19 cellular contexts compared by ENCODE assay signal in genomic region chr10:74500026-74500704, GRCh38.
DNase-seq lines count a peak whose midpoint lies in the region; ATAC-seq, FAIRE-seq and TF ChIP-seq lines count a peak whose summit lies in the region.
"Had no signal": no experiment of that assay in that cellular context is flagged by ENCODE, and none has a peak within 500 bp of the region (broad histone marks: within the 10 kb centered on the region; RNA-seq: fewer than 3 reads in every experiment).

No MANE protein-coding gene starts in this region.

- peak overlapping the region; percentile 79; the same call in 1 of the 2 replicates for H2BK20ac ChIP-seq in IMR-90 (ENCODE audit: low read depth, low read length)

- no peak overlapping the region for H3K4me3 Mint-ChIP-seq in activated T-cell treated with anti-CD3 and anti-CD28 coated beads, Interleukin-2, amount 50 U/mL, for 4 hours
- no peak overlapping the region for H3K4me3 Mint-ChIP-seq in stimulated activated effector memory CD8-positive, alpha-beta T cell treated with anti-CD3 and anti-CD28 coated beads, Interleukin-12 subunit alpha, Interleukin-12 subunit beta, amount 100 ng/mL, for 72 hours
- H3K4me3 Mint-ChIP-seq: CD14-positive monocyte; immature natural killer cell; stimulated activated memory B cell treated with anti-CD40 and anti-IgM and Interleukin-4, amounts not matched to agents 10 μg/mL and 1 μg/mL and 100 μg/mL, for 72 hours had no signal

- no peak overlapping the region for H2AFZ ChIP-seq in IMR-90 (replicated peaks; ENCODE audit: low read length, poor library complexity)
- no peak overlapping the region for H2AFZ ChIP-seq in GM12878 (ENCODE audit: control insufficient read depth, low read depth, low read length)

- H3K36me3 ChIP-seq in IMR-90 (ENCODE audit: control insufficient read depth, insufficient read depth, low read length) = no peaks in the 10 kb centered on the region
- peaks cover 0 to 2% of the 10 kb centered on the region in 2 experiments; a peak in 3 of 4 replicates for H3K36me3 ChIP-seq in GM12878 (ENCODE audit: control insufficient read depth in 2 of 2, insufficient read depth in 2 of 2, low read length in 1 of 2)
- H3K36me3 ChIP-seq: tibial artery had no signal

- WGBS in IMR-90 (ENCODE audit: extremely low coverage in 2 of 2, insufficient read length in 1 of 2), 2 experiments = 67% methylated on average over 1 of the region's 4 CpGs; no CpG with 5 or more reads in 1 of the 2 experiments
- WGBS in GM12878 (ENCODE audit: insufficient coverage, insufficient replicate concordance, low lambda C conversion rate, missing lambda C conversion rate) = 74% methylated on average over 4 of the region's 4 CpGs

- no peak for TF ChIP-seq CTCF in IMR-90 (conservative IDR thresholded peaks at IDR 0.05; ENCODE audit: low read depth, low read length)
- no peak for TF ChIP-seq CTCF in GM12878 (IDR thresholded peaks at IDR 0.05 in 2 of 3, conservative IDR thresholded peaks at IDR 0.05 in 1 of 3; ENCODE audit: control insufficient read depth in 2 of 3, extremely low read depth in 1 of 3, insufficient read depth in 1 of 3, low read depth in 3 of 3, low read length in 3 of 3)

- TF ChIP-seq RAD21 in IMR-90 (IDR thresholded peaks at IDR 0.05; ENCODE audit: low read length) = no peak
- TF ChIP-seq RAD21 in GM12878 (IDR thresholded peaks at IDR 0.05; ENCODE audit: insufficient read depth, low read depth, low read length) = no peak

- H3K27me3 ChIP-seq in IMR-90 (ENCODE audit: control insufficient read depth, insufficient read depth, low read length) (no peaks in the 10 kb centered on the region), GM12878 (replicated peaks in 1 of 2; ENCODE audit: control insufficient read depth in 2 of 2, insufficient read depth in 2 of 2, low read length in 1 of 2) (no peaks in the 10 kb centered on the region)

- H3K79me1 ChIP-seq in IMR-90 (ENCODE audit: low read depth in 1 of 2, low read length in 2 of 2) = peaks cover 0 to 10% of the 10 kb centered on the region in 2 experiments; a peak in 3 of 4 replicates

- peak overlapping the region in 1 of 2 experiments; percentile 2; a peak in 1 of 4 replicates for H4K8ac ChIP-seq in IMR-90 (ENCODE audit: low read depth in 2 of 2, low read length in 2 of 2)

- H3K4me3 ChIP-seq in IMR-90 (ENCODE audit: insufficient read depth, low read depth, low read length) (no peak overlapping the region), GM12878 (no peak overlapping the region)
- H3K4me3 ChIP-seq: tibial artery had no signal

- in situ Hi-C loops in IMR-90 (cut with MboI; ENCODE audit: low sequenced_read_pairs) = no loop called here
- in situ Hi-C loops in GM12878 (cut with MboI) = no loop called here

- H3K4ac ChIP-seq in IMR-90 (ENCODE audit: low read depth, low read length) = peak overlapping the region; percentile 9; the same call in 1 of the 2 replicates

- CTCF ChIA-PET in IMR-90 (lab: Yijun Ruan, JAX) = interaction anchor here (0.6 kb wide), 1 partner anchor 19 kb away, joined by 4 read pairs; no protein-coding TSS in a partner anchor
- CTCF ChIA-PET in GM12878 (lab: Yijun Ruan, JAX) = interaction anchor here (0.9 to 1.0 kb wide), 2 partner anchors 43 to 159 kb away, joined by 3 read pairs; no protein-coding TSS in a partner anchor

- H3K9me3 Mint-ChIP-seq in activated T-cell treated with anti-CD3 and anti-CD28 coated beads, Interleukin-2, amount 50 U/mL, for 4 hours = peaks cover 15% of the 10 kb centered on the region
- H3K9me3 Mint-ChIP-seq in stimulated activated effector memory CD8-positive, alpha-beta T cell treated with anti-CD3 and anti-CD28 coated beads, Interleukin-12 subunit alpha, Interleukin-12 subunit beta, amount 100 ng/mL, for 72 hours = peaks cover 3% of the 10 kb centered on the region
- H3K9me3 Mint-ChIP-seq: HFFc6, immature natural killer cell had no signal

- no peak overlapping the region for H3K56ac ChIP-seq in IMR-90 (ENCODE audit: extremely low read depth, insufficient read depth, low read length)

- no peak for DNase-seq in activated T-cell treated with anti-CD3 and anti-CD28 coated beads, Interleukin-2, amount 50 U/mL, for 4 hours
- DNase-seq in activated T-cell treated with anti-CD3 and anti-CD28 coated beads, Interleukin-2, amount 50 U/mL, for 1 hour = no peak
- DNase-seq in IMR-90 (no peak), GM12878 (ENCODE audit: low read depth, low spot score) (no peak), medulla oblongata (ENCODE audit: extremely low spot score) (no peak), cerebellum (ENCODE audit: low spot score) (no peak)
- no peak for DNase-seq in stimulated activated effector memory CD8-positive, alpha-beta T cell treated with anti-CD3 and anti-CD28 coated beads, Interleukin-12 subunit alpha, Interleukin-12 subunit beta, amount 100 ng/mL, for 72 hours (ENCODE audit: low spot score in 2 of 2)
- DNase-seq: activated CD8-positive, alpha-beta memory T cell treated with anti-CD3 and anti-CD28 coated beads, Interleukin-2, amount 50 U/mL, for 48 hours; cortex of kidney; immature natural killer cell; NCI-H1092 treated with DMSO at 0.1 percent for 48 hours; NCI-H446 treated with DMSO at 0.1 percent for 48 hours; tibial artery had no signal

- TF ChIP-seq POLR2A in IMR-90 (IDR thresholded peaks at IDR 0.05; ENCODE audit: low read depth, low read length) (no peak), GM12878 (IDR thresholded peaks at IDR 0.05; ENCODE audit: low read depth, low read length) (no peak)

- no peaks in the 10 kb centered on the region; the same call in 1 of the 2 replicates for H4K20me1 ChIP-seq in IMR-90 (ENCODE audit: insufficient read depth, low read length)
- H4K20me1 ChIP-seq in GM12878 (ENCODE audit: control insufficient read depth, insufficient read depth) = no peaks in the 10 kb centered on the region

- no peak overlapping the region; the same call in 1 of the 2 replicates for H3K9ac ChIP-seq in IMR-90 (ENCODE audit: low read depth, low read length)
- no peak overlapping the region for H3K9ac ChIP-seq in GM12878 (ENCODE audit: control insufficient read depth, insufficient read depth, low read length)

- intact Hi-C loops in IMR-90 (cut with micrococcal nuclease) = no loop called here
- intact Hi-C loops in GM12878 (cut with micrococcal nuclease; ENCODE audit: unreplicated experiment) = no loop called here

- peaks cover 42% of the 10 kb centered on the region for H3K36me3 Mint-ChIP-seq in activated T-cell treated with anti-CD3 and anti-CD28 coated beads, Interleukin-2, amount 50 U/mL, for 4 hours (ENCODE audit: insufficient read depth)
- peaks cover 1% of the 10 kb centered on the region for H3K36me3 Mint-ChIP-seq in stimulated activated effector memory CD8-positive, alpha-beta T cell treated with anti-CD3 and anti-CD28 coated beads, Interleukin-12 subunit alpha, Interleukin-12 subunit beta, amount 100 ng/mL, for 72 hours

- H3K14ac ChIP-seq in IMR-90 (replicated peaks; ENCODE audit: low read depth, low read length) = peak overlapping the region; percentile 24

- no peaks in the 10 kb centered on the region; the same call in 1 of the 2 replicates for H3K9me3 ChIP-seq in IMR-90 (ENCODE audit: control insufficient read depth, insufficient read depth, low read length)
- H3K9me3 ChIP-seq in GM12878 (replicated peaks; ENCODE audit: control insufficient read depth, insufficient read depth, low read length) = peaks cover 4% of the 10 kb centered on the region

- H2BK120ac ChIP-seq in IMR-90 (ENCODE audit: low read depth, low read length) = peak overlapping the region; percentile 50

- H3K4me2 ChIP-seq in IMR-90 (ENCODE audit: low read depth, low read length) (peak overlapping the region; percentile 88; the same call in 1 of the 2 replicates), GM12878 (ENCODE audit: control insufficient read depth, insufficient read depth) (no peak overlapping the region)

- BruUV-seq in IMR-90 (replicated peaks; lab: Mats Ljungman, UMichigan) (no TSS peak), GM12878 (replicated peaks; lab: Mats Ljungman, UMichigan) (no TSS peak)

- peak overlapping the region; percentile 24; the same call in 1 of the 3 replicates for H2BK15ac ChIP-seq in IMR-90 (ENCODE audit: low read depth, low read length)

- H3K23ac ChIP-seq in IMR-90 (ENCODE audit: low read depth, low read length) = no peak overlapping the region

- H2AK9ac ChIP-seq in IMR-90 (replicated peaks; ENCODE audit: low read depth, low read length, poor library complexity) = no peak overlapping the region

- peak; percentile 88 to 90 for ATAC-seq in activated T-cell treated with anti-CD3 and anti-CD28 coated beads, Interleukin-2, amount 50 U/mL, for 4 hours
- no peak for ATAC-seq in IMR-90 (ENCODE audit: low read depth)
- peak; percentile 62 for ATAC-seq in GM12878
- ATAC-seq in stimulated activated effector memory CD8-positive, alpha-beta T cell treated with anti-CD3 and anti-CD28 coated beads, Interleukin-12 subunit alpha, Interleukin-12 subunit beta, amount 100 ng/mL, for 72 hours = peak; percentile 91
- ATAC-seq in GM19035 (IDR thresholded peaks at IDR 0.05; ENCODE audit: unreplicated experiment) = no peak
- ATAC-seq: HepG2; stimulated activated memory B cell treated with anti-CD40 and anti-IgM and Interleukin-4, amounts not matched to agents 10 μg/mL and 1 μg/mL and 100 μg/mL, for 72 hours had no signal

- RAD21 ChIA-PET in GM12878 (lab: Charles Lee; ENCODE audit: unreplicated experiment) = interaction anchor here (1.0 to 1.1 kb wide), 2 partner anchors 60 to 178 kb away, joined by 3 read pairs; no protein-coding TSS in a partner anchor

- H4K5ac ChIP-seq in IMR-90 (ENCODE audit: low read depth, low read length) = peak overlapping the region; percentile 72; the same call in 1 of the 2 replicates

- FAIRE-seq in GM12878 (lab: Jason Lieb, UNC) = no peak
- FAIRE-seq: bronchial epithelial cell, HepG2 had no signal

- peak overlapping the region; percentile 57 for H2BK5ac ChIP-seq in IMR-90 (ENCODE audit: low read depth, low read length, poor library complexity, severe bottlenecking)

- no peaks in the 10 kb centered on the region for H3K79me2 ChIP-seq in GM12878 (ENCODE audit: control insufficient read depth, insufficient read depth, low read length)

- peaks cover 38% of the 10 kb centered on the region for H3K4me1 Mint-ChIP-seq in activated T-cell treated with anti-CD3 and anti-CD28 coated beads, Interleukin-2, amount 50 U/mL, for 4 hours (ENCODE audit: low read depth)
- H3K4me1 Mint-ChIP-seq in stimulated activated effector memory CD8-positive, alpha-beta T cell treated with anti-CD3 and anti-CD28 coated beads, Interleukin-12 subunit alpha, Interleukin-12 subunit beta, amount 100 ng/mL, for 72 hours = peaks cover 23% of the 10 kb centered on the region
- H3K4me1 Mint-ChIP-seq: immature natural killer cell had no signal

- no peak for TF ChIP-seq EP300 in GM12878 (IDR thresholded peaks at IDR 0.05; ENCODE audit: borderline replicate concordance in 1 of 2, control insufficient read depth in 1 of 2, low read depth in 2 of 2, low read length in 2 of 2)

- H3K4me1 ChIP-seq in IMR-90 (ENCODE audit: control insufficient read depth, insufficient read depth, low read length) (peaks cover 12% of the 10 kb centered on the region), GM12878 (ENCODE audit: control insufficient read depth, insufficient read depth, low read length) (peaks cover 3% of the 10 kb centered on the region; the same call in 1 of the 2 replicates)

- peaks cover 5% of the 10 kb centered on the region; the same call in 1 of the 2 replicates for H3K9me1 ChIP-seq in IMR-90 (ENCODE audit: insufficient read depth, low read length)

- no peak overlapping the region for H3K27ac Mint-ChIP-seq in stimulated activated effector memory CD8-positive, alpha-beta T cell treated with anti-CD3 and anti-CD28 coated beads, Interleukin-12 subunit alpha, Interleukin-12 subunit beta, amount 100 ng/mL, for 72 hours
- H3K27ac Mint-ChIP-seq: CD14-positive monocyte; immature natural killer cell; stimulated activated memory B cell treated with anti-CD40 and anti-IgM and Interleukin-4, amounts not matched to agents 10 μg/mL and 1 μg/mL and 100 μg/mL, for 72 hours had no signal

- H2AK5ac ChIP-seq in IMR-90 (ENCODE audit: low read depth, low read length) = no peak overlapping the region

- dilution Hi-C loops in IMR-90 (cut with HindIII; ENCODE audit: low sequenced_read_pairs, unreplicated experiment) = no loop called here

- H3K27ac ChIP-seq in IMR-90 (ENCODE audit: insufficient read depth, low read length) = no peak overlapping the region
- H3K27ac ChIP-seq in GM12878 (ENCODE audit: control insufficient read depth, insufficient read depth) = no peak overlapping the region
- H3K27ac ChIP-seq: tibial artery had no signal

- no peaks in the 10 kb centered on the region for H3K27me3 Mint-ChIP-seq in activated T-cell treated with anti-CD3 and anti-CD28 coated beads, Interleukin-2, amount 50 U/mL, for 4 hours (ENCODE audit: low read depth)
- H3K27me3 Mint-ChIP-seq: stimulated activated memory B cell treated with anti-CD40 and anti-IgM and Interleukin-4, amounts not matched to agents 10 μg/mL and 1 μg/mL and 100 μg/mL, for 72 hours had no signal

- POLR2A ChIA-PET in IMR-90 (lab: Charles Lee; ENCODE audit: unreplicated experiment) (no interaction called here), GM12878 (lab: Charles Lee) (no interaction called here)

- H3K18ac ChIP-seq in IMR-90 (ENCODE audit: low read depth, low read length) = peak overlapping the region; percentile 93

- SMC1A ChIA-PET in GM12878 (lab: Charles Lee; ENCODE audit: uncharacterized antibody, unreplicated experiment) = interaction anchor here (1.0 to 2.2 kb wide), 3 partner anchors 9 to 144 kb away, joined by 4 to 9 read pairs (median 5); no protein-coding TSS in a partner anchor

- H4K91ac ChIP-seq in IMR-90 (ENCODE audit: insufficient read depth, low read depth, low read length) = 0 out of 2 replicates have a peak overlapping the region, but pooled peaks have one; percentile 28

Comparison
In these comparisons a context has a peak if more than half of its experiments do, and no peak if none do; other contexts are left out.
1. ATAC-seq: peak in activated T-cell treated with anti-CD3 and anti-CD28 coated beads, Interleukin-2, amount 50 U/mL, for 4 hours (2 of 2), GM12878 (single experiment) and stimulated activated effector memory CD8-positive, alpha-beta T cell treated with anti-CD3 and anti-CD28 coated beads, Interleukin-12 subunit alpha, Interleukin-12 subunit beta, amount 100 ng/mL, for 72 hours (single experiment); none in IMR-90 (single experiment) and GM19035 (single experiment).